8 cellular contexts compared by ENCODE assay signal in the genomic region with DNA sequence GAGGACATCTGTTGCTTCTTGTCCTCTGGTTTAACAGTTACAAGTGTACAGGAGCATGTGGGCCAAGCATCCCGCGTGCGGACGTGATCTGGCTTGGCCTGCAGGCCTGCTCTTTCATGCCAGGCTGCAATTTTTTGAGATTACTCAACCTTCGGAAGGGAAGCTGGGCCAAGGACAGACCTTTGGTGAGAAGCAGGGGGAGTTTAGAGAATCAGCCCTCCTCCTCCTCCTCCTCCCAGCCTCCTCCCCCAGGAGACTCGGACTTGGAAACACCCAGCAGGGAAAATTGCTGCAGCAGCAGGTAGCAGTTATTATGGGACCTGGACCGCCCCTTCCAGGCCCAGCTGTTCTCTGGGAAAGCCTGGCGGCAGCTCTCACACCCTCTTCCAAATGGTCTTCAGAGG. TPM values are rescaled to one million over a fixed set of nuclear protein-coding genes. Genes with fewer than 3 reads are reported as not detected.
DNase-seq lines count a peak whose midpoint lies in the region; ATAC-seq and TF ChIP-seq lines count a peak whose summit lies in the region.

No MANE protein-coding gene starts in this region.

- no peaks in the 10 kb centered on the region for H3K9me3 Mint-ChIP-seq in effector memory CD8-positive, alpha-beta T cell

- H3K4me3 ChIP-seq in thoracic aorta: peak overlapping the region; percentile 30

- peak; percentile 84 for ATAC-seq in thoracic aorta (ENCODE audit: insufficient number of reproducible peaks, low FRiP score, low read depth)
- ATAC-seq in effector memory CD8-positive, alpha-beta T cell (replicated peaks): no peak

- no peaks in the 10 kb centered on the region for H3K9me3 ChIP-seq in thoracic aorta

- no peaks in the 10 kb centered on the region for H3K27me3 Mint-ChIP-seq in effector memory CD8-positive, alpha-beta T cell

- TF ChIP-seq CTCF in thoracic aorta (IDR thresholded peaks at IDR 0.05): no peak

- H3K36me3 ChIP-seq in thoracic aorta: no peaks in the 10 kb centered on the region

- no peak overlapping the region for H3K27ac Mint-ChIP-seq in effector memory CD8-positive, alpha-beta T cell

- no peaks in the 10 kb centered on the region for H3K27me3 ChIP-seq in thoracic aorta (replicated peaks; ENCODE audit: insufficient read depth)

- peaks cover 13 to 14% of the 10 kb centered on the region in 2 donors for H3K4me1 Mint-ChIP-seq in effector memory CD8-positive, alpha-beta T cell (ENCODE audit: low read depth in 2 of 2)

- H3K27ac ChIP-seq in thoracic aorta: peak overlapping the region; percentile 58 to 59

- peaks cover 11 to 37% of the 10 kb centered on the region in 2 donors for H3K4me1 ChIP-seq in thoracic aorta (ENCODE audit: control insufficient read depth in 1 of 2, low read depth in 2 of 2)

- DNase-seq in HS-27A (ENCODE audit: low read depth): peak; percentile 90
- DNase-seq in T1000 (lab: John Stamatoyannopoulos, UW): peak; percentile 35
- DNase-seq in hepatic stellate cell (ENCODE audit: low spot score): peak; percentile 93
- DNase-seq in thoracic aorta (ENCODE audit: low spot score): peak; percentile 44
- DNase-seq in activated effector memory CD4-positive, alpha-beta T cell treated with Interleukin-2 at 50 U/mL for 16 hours: no peak
- DNase-seq in DMS153 (lab: John Stamatoyannopoulos, UW): no peak
- no peak for DNase-seq in effector memory CD8-positive, alpha-beta T cell
- no peak for DNase-seq in T-helper 2 cell

- no peak overlapping the region for H3K4me3 Mint-ChIP-seq in effector memory CD8-positive, alpha-beta T cell

- H3K36me3 Mint-ChIP-seq in effector memory CD8-positive, alpha-beta T cell (ENCODE audit: insufficient read depth): peaks cover 7% of the 10 kb centered on the region

RNA-seq across cellular contexts. Expression of a gene that starts 5.1 kb away (rescaled TPM):
- total RNA-seq in thoracic aorta: 10 to 100 TPM; 63.9 to 79.7 TPM

RNA-seq across cellular contexts. Expression of a gene that starts 25.3 kb away (rescaled TPM):
- 10 to 100 TPM; 32.0 to 46.8 TPM for total RNA-seq in thoracic aorta

RNA-seq across cellular contexts. Expression of a gene that starts 56.6 kb away (rescaled TPM):
- total RNA-seq in thoracic aorta: 10 to 100 TPM; 36.7 to 85.2 TPM

Comparison
In these comparisons a context has a peak if more than half of its experiments do, and no peak if none do; other contexts are left out.
1. DNase-seq: peak in HS-27A (single experiment), T1000 (single experiment), hepatic stellate cell (single experiment) and thoracic aorta (single experiment); none in activated effector memory CD4-positive, alpha-beta T cell treated with Interleukin-2 at 50 U/mL for 16 hours (single experiment), DMS153 (single experiment), effector memory CD8-positive, alpha-beta T cell (0 of 3) and T-helper 2 cell (0 of 5).